8 cellular contexts compared by ENCODE assay signal in the genomic region with DNA sequence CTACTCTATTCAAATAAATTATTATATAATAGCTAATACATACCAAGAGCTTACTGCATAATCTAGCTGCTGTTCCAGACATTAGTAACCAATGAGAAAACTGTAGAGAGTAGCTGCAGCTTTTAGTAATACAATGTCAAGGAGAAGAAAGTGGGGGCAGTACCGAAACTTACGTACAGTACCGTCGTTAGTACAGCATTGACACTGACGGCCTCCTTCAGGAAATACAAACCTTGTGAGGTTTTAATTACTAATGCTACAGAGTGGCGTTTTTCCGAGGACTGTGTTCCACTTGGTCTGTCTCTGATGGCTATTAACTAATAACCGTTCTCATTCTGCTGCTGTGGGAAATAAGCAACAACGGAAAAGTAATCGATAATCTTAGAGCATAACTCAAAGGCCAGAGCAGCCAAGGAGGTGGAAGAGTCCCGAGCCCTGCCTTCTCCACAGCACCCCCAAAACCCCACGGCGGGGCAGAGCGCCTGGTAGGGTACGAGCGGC. TPM values are rescaled to one million over a fixed set of nuclear protein-coding genes. Genes with fewer than 3 reads are reported as not detected.
DNase-seq lines count a peak whose midpoint lies in the region; ATAC-seq and TF ChIP-seq lines count a peak whose summit lies in the region.

No MANE protein-coding gene starts in this region.

- H3K4me1 ChIP-seq in duodenal mucosa (ENCODE audit: control insufficient read depth in 1 of 2, insufficient read depth in 2 of 2, low read length in 2 of 2) (peaks cover 0 to 11% of the 10 kb centered on the region in 2 donors), transverse colon (peaks cover 0 to 29% (median 10%) of the 10 kb centered on the region in 4 donors)

- in situ Hi-C loops in SK-MEL-5 (cut with HindIII; ENCODE audit: low pct_unique_long_range_greater_than_20kb, low sequenced_read_pairs) = no loop called here
- in situ Hi-C loops in transverse colon (cut with MboI; ENCODE audit: low pct_ligation_motif_present in 1 of 4, low pct_unique_long_range_greater_than_20kb in 1 of 4, low sequenced_read_pairs in 3 of 4) = no loop called here

- no peak for TF ChIP-seq POLR2A in transverse colon (IDR thresholded peaks at IDR 0.05)

- H3K9ac ChIP-seq in duodenal mucosa (ENCODE audit: low read depth in 1 of 2, low read length in 2 of 2) = peak overlapping the region; percentile 62 to 83

- peak overlapping the region; percentile 77 for H3K4me3 Mint-ChIP-seq in mesothelial cell of epicardium

- no peaks in the 10 kb centered on the region for H3K27me3 Mint-ChIP-seq in mesothelial cell of epicardium (ENCODE audit: low read depth)

- peak overlapping the region; percentile 84 to 86 for H3K4me3 ChIP-seq in duodenal mucosa (ENCODE audit: low read depth in 1 of 2, low read length in 2 of 2)
- H3K4me3 ChIP-seq in transverse colon = peak overlapping the region; percentile 76 to 84 (median 78)

- H3K4me1 Mint-ChIP-seq in mesothelial cell of epicardium = peaks cover 38% of the 10 kb centered on the region

- peak overlapping the region; percentile 68 for H3K27ac ChIP-seq in duodenal mucosa (ENCODE audit: low read depth, low read length)
- peak overlapping the region; percentile 90 to 95 (median 94) for H3K27ac ChIP-seq in transverse colon

- intact Hi-C loops in transverse colon (cut with DNase I; ENCODE audit: low total_unique reads) = loop anchor here (5.0 kb wide), 1 partner anchor 108 kb away; no protein-coding TSS in a partner anchor

- peak overlapping the region; percentile 88 for H3K27ac Mint-ChIP-seq in mesothelial cell of epicardium

- TF ChIP-seq EP300 in transverse colon (IDR thresholded peaks at IDR 0.05; ENCODE audit: low read depth) = no peak

- peak; percentile 30 for ATAC-seq in HG03558 (IDR thresholded peaks at IDR 0.05; ENCODE audit: extremely low read depth, unreplicated experiment)

- H3K9me3 ChIP-seq in duodenal mucosa (ENCODE audit: control insufficient read depth in 1 of 2, low read length in 2 of 2) (no peaks in the 10 kb centered on the region), transverse colon (no peaks in the 10 kb centered on the region)

- H3K27me3 ChIP-seq in duodenal mucosa (ENCODE audit: control insufficient read depth in 1 of 2, insufficient read depth in 2 of 2, low read length in 2 of 2) (no peaks in the 10 kb centered on the region), transverse colon (no peaks in the 10 kb centered on the region)

- H3K36me3 Mint-ChIP-seq in mesothelial cell of epicardium = peaks cover 5% of the 10 kb centered on the region

- H3K36me3 ChIP-seq in duodenal mucosa (ENCODE audit: control insufficient read depth in 1 of 2, insufficient read depth in 2 of 2, low read length in 2 of 2) (peaks cover 0 to 3% of the 10 kb centered on the region in 2 donors), transverse colon (no peaks in the 10 kb centered on the region)

- WGBS in transverse colon (ENCODE audit: low coverage in 1 of 2), 2 donors = 0 to 1% methylated on average over 3 to 16 of the region's 16 CpGs

- TF ChIP-seq CTCF in GM20000 (IDR thresholded peaks at IDR 0.05; ENCODE audit: extremely low read depth, missing control alignments) (no peak), mesothelial cell of epicardium (IDR thresholded peaks at IDR 0.05; ENCODE audit: unreplicated experiment) (no peak), transverse colon (IDR thresholded peaks at IDR 0.05) (no peak)

- H3K9me3 Mint-ChIP-seq in mesothelial cell of epicardium = no peaks in the 10 kb centered on the region

- DNase-seq in NCI-H1694 treated with DMSO at 0.1 percent for 48 hours (lab: John Stamatoyannopoulos, UW) (peak; percentile 82), NCI-H1694 (lab: John Stamatoyannopoulos, UW) (no peak), GM20000 (ENCODE audit: low spot score) (peak; percentile 82), SK-MEL-5 (ENCODE audit: low read depth, low spot score) (peak; percentile 24), mesothelial cell of epicardium (ENCODE audit: low spot score in 2 of 2, unreplicated experiment in 2 of 2) (no peak), transverse colon (no peak)

RNA-seq across cellular contexts. Expression of gene PM20D2, which starts 0.3 kb away (rescaled TPM):
- 13.9 and 14.2 TPM in 2 replicates for total RNA-seq in SK-MEL-5 (2014; rRNA removed; shearing (Covaris generic))
- polyA plus RNA-seq in SK-MEL-5 (2015; cell fraction: cytosol; rRNA removed) = 10.6 and 12.7 TPM in 2 replicates
- polyA plus RNA-seq in SK-MEL-5 (2015; cell fraction: nucleus; rRNA removed) = 17.8 and 19.5 TPM in 2 replicates
- total RNA-seq in mesothelial cell of epicardium = 13.0 to 13.8 TPM (median 13.7 TPM) in 3 replicates
- 10 to 100 TPM in 3 of 4 donors, 1 to 10 TPM in 1; 3.7 to 16.4 (median 12.4) TPM for total RNA-seq in transverse colon

RNA-seq across cellular contexts. Expression of gene SRSF12, which starts 27.6 kb away (rescaled TPM):
- total RNA-seq in SK-MEL-5 (2014; rRNA removed; shearing (Covaris generic)) = 0.13 and 0.21 TPM in 2 replicates
- polyA plus RNA-seq in SK-MEL-5 (2015; cell fraction: cytosol; rRNA removed) = 0.19 and 0.30 TPM in 2 replicates
- polyA plus RNA-seq in SK-MEL-5 (2015; cell fraction: nucleus; rRNA removed) = 0.42 TPM in 1 of 2 replicates, not detected in the other
- total RNA-seq in mesothelial cell of epicardium (11.5 to 14.7 TPM (median 12.4 TPM) in 3 replicates), transverse colon (not detected)

Comparison
In these comparisons a context has a peak if more than half of its experiments do, and no peak if none do; other contexts are left out.
1. DNase-seq: peak in NCI-H1694 treated with DMSO at 0.1 percent for 48 hours (single experiment), GM20000 (single experiment) and SK-MEL-5 (single experiment); none in NCI-H1694 (single experiment), mesothelial cell of epicardium (0 of 2) and transverse colon (single experiment).
2. RNA of gene SRSF12, which starts 27.6 kb away (total RNA-seq): 11.5 to 14.7 TPM in mesothelial cell of epicardium; 0.13 to 0.21 TPM in SK-MEL-5 and not detected in transverse colon; every median in the first group is over 10 times any median in the second.